8 cellular contexts compared by ENCODE assay signal in genomic region chr6:7106752-7107577, GRCh38. TPM values are rescaled to one million over a fixed set of nuclear protein-coding genes. Genes with fewer than 3 reads are reported as not detected.
DNase-seq lines count a peak whose midpoint lies in the region; ATAC-seq and TF ChIP-seq lines count a peak whose summit lies in the region.

No MANE protein-coding gene starts in this region.

- H3K9ac ChIP-seq in mesendoderm (ENCODE audit: low read length) = peak overlapping the region; percentile 47

- ATAC-seq in GM19452 (IDR thresholded peaks at IDR 0.05; ENCODE audit: unreplicated experiment) = peak; percentile 33
- peak; percentile 57 to 59 for ATAC-seq in activated CD4-positive, CD25-positive, alpha-beta regulatory T cell treated with anti-CD3 and anti-CD28 coated beads, Interleukin-2, amount 50 U/mL, for 24 hours

- no peak overlapping the region for H3K23ac ChIP-seq in mesendoderm (ENCODE audit: low read length)

- H3K4me3 ChIP-seq in coronary artery (peak overlapping the region; percentile 96), mesendoderm (ENCODE audit: low read length) (peak overlapping the region; percentile 17)

- H3K27me3 ChIP-seq in mesendoderm (ENCODE audit: insufficient read depth, low read length, poor library complexity) = no peaks in the 10 kb centered on the region

- H3K4ac ChIP-seq in mesendoderm (ENCODE audit: low read depth, low read length) = no peak overlapping the region

- H2BK5ac ChIP-seq in mesendoderm (ENCODE audit: low read length) = no peak overlapping the region

- peak overlapping the region; percentile 23 for H2BK120ac ChIP-seq in mesendoderm (ENCODE audit: low read depth, low read length)

- H4K5ac ChIP-seq in mesendoderm (ENCODE audit: low read length) = no peak overlapping the region

- H3K36me3 ChIP-seq in mesendoderm (ENCODE audit: control insufficient read depth, insufficient read depth, low read length) = no peaks in the 10 kb centered on the region

- peaks cover 18% of the 10 kb centered on the region for H3K79me2 ChIP-seq in mesendoderm (ENCODE audit: control insufficient read depth, insufficient read depth, low read length)

- peak overlapping the region; percentile 92 for H3K18ac ChIP-seq in mesendoderm (ENCODE audit: low read length)

- no peak for TF ChIP-seq CTCF in coronary artery (IDR thresholded peaks at IDR 0.05)

- DNase-seq in CD1c-positive myeloid dendritic cell (ENCODE audit: extremely low spot score) (peak; percentile 44), HT-29 (ENCODE audit: low spot score) (peak; percentile 54), coronary artery (ENCODE audit: low spot score) (no peak), mesendoderm (peak; percentile 70), NCI-H1048 (lab: John Stamatoyannopoulos, UW) (no peak)
- peak; percentile 30 to 42 for DNase-seq in stimulated activated CD8-positive, alpha-beta memory T cell treated with anti-CD3 and anti-CD28 coated beads, Interleukin-7, amount 100 ng/mL, for 1 hour (ENCODE audit: low read depth in 2 of 2)

- no peak overlapping the region for H4K8ac ChIP-seq in mesendoderm (ENCODE audit: low read depth, low read length)

- H3K56ac ChIP-seq in mesendoderm (ENCODE audit: low read length) = peak overlapping the region; percentile 66

- peaks cover 8% of the 10 kb centered on the region for H3K79me1 ChIP-seq in mesendoderm (ENCODE audit: low read length)

- peak overlapping the region; percentile 41 for H3K4me2 ChIP-seq in mesendoderm (ENCODE audit: low read length)

- H2AK5ac ChIP-seq in mesendoderm (ENCODE audit: low read length) = no peak overlapping the region

- H3K27ac ChIP-seq in coronary artery = peak overlapping the region; percentile 97 to 99
- H3K27ac ChIP-seq in mesendoderm (ENCODE audit: low read depth, low read length) = no peak overlapping the region

- peaks cover 5% of the 10 kb centered on the region for H3K4me1 ChIP-seq in mesendoderm (ENCODE audit: control insufficient read depth, low read depth, low read length)

- peak overlapping the region; percentile 4 for H2BK15ac ChIP-seq in mesendoderm (replicated peaks; ENCODE audit: low read depth)

- WGBS in mesendoderm (ENCODE audit: extremely low coverage, insufficient coverage, low lambda C conversion rate) = no CpG with 5 or more reads among the region's 66 CpGs

RNA-seq across cellular contexts. Expression of gene RREB1, which starts 0.8 kb away (rescaled TPM):
- total RNA-seq in HT-29 (2014; rRNA removed; shearing (Covaris generic)) = 21.6 and 23.9 TPM in 2 replicates
- 12.6 TPM for polyA plus RNA-seq in mesendoderm (2013, experiment 1 of 2)
- 12.0 TPM for polyA plus RNA-seq in mesendoderm (2013, experiment 2 of 2)

Comparison
In these comparisons a context has a peak if more than half of its experiments do, and no peak if none do; other contexts are left out.
1. DNase-seq: peak in CD1c-positive myeloid dendritic cell (single experiment), HT-29 (single experiment), mesendoderm (single experiment) and stimulated activated CD8-positive, alpha-beta memory T cell treated with anti-CD3 and anti-CD28 coated beads, Interleukin-7, amount 100 ng/mL, for 1 hour (2 of 2); none in coronary artery (single experiment) and NCI-H1048 (single experiment).